ENCODE assay signal across 1 cellular context in the genomic region with DNA sequence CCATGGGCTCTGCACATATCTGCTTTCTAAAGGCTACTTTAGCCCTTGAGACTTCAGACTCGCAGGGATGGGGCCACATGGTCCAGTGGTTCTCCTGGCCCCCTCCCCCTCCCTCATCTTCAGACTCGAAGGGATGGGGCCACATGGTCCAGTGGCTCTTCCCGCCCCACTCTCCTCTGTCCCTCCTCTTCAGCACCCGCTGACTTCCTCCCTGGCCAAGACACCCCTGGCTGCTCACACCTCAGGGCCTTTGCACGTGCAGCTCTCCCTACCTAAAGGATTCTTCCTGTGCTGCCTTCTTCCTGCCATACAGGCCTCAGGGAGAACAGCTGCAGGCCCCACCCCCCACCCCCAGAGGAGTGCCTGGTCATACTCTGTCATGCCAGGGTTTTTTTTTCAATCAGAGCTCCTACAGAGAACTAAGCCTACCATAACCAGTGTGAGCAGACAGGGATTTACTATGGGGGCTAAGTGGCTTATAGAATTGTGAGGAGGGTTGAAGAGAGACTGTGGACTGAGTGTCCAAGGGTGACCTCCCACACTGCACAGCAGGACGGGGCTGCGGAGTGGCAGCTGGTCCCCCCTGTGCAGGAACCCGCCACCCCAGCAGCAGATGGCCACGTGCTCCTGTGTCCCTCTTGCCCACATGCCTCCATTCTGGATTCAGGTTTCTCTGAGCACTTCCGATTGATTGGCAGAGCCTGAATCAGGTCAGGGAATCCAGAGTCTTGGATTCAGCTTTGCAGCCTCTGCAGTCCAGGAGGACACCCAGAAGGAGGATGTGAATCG.
TF ChIP-seq lines count a peak whose summit lies in the region.

No MANE protein-coding gene starts in this region.

TF ChIP-seq in SK-N-SH treated with all-trans-retinoic acid at 6 μM for 48 hours, 23 proteins besides CTCF, POLR2A, EP300 and RAD21 (continued from another document):
- TF ChIP-seq, protein P1, sequence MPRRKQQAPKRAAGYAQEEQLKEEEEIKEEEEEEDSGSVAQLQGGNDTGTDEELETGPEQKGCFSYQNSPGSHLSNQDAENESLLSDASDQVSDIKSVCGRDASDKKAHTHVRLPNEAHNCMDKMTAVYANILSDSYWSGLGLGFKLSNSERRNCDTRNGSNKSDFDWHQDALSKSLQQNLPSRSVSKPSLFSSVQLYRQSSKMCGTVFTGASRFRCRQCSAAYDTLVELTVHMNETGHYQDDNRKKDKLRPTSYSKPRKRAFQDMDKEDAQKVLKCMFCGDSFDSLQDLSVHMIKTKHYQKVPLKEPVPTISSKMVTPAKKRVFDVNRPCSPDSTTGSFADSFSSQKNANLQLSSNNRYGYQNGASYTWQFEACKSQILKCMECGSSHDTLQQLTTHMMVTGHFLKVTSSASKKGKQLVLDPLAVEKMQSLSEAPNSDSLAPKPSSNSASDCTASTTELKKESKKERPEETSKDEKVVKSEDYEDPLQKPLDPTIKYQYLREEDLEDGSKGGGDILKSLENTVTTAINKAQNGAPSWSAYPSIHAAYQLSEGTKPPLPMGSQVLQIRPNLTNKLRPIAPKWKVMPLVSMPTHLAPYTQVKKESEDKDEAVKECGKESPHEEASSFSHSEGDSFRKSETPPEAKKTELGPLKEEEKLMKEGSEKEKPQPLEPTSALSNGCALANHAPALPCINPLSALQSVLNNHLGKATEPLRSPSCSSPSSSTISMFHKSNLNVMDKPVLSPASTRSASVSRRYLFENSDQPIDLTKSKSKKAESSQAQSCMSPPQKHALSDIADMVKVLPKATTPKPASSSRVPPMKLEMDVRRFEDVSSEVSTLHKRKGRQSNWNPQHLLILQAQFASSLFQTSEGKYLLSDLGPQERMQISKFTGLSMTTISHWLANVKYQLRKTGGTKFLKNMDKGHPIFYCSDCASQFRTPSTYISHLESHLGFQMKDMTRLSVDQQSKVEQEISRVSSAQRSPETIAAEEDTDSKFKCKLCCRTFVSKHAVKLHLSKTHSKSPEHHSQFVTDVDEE (CRISPR knock-in tag; IDR thresholded peaks at IDR 0.05), result no peak
- TF ChIP-seq SNAI2 (CRISPR knock-in tag; IDR thresholded peaks at IDR 0.05), result no peak
- no peak for TF ChIP-seq BACH2 (CRISPR knock-in tag; IDR thresholded peaks at IDR 0.05; ENCODE audit: borderline replicate concordance)
- no peak for TF ChIP-seq ZNF8 (CRISPR knock-in tag; IDR thresholded peaks at IDR 0.05)
- TF ChIP-seq GLIS3 (CRISPR knock-in tag; IDR thresholded peaks at IDR 0.05), result no peak
- no peak for TF ChIP-seq ZFP3 (CRISPR knock-in tag; IDR thresholded peaks at IDR 0.05)
- TF ChIP-seq TOX (CRISPR knock-in tag; IDR thresholded peaks at IDR 0.05; ENCODE audit: borderline replicate concordance), result no peak
- no peak for TF ChIP-seq TCF4 (CRISPR knock-in tag; IDR thresholded peaks at IDR 0.05; ENCODE audit: borderline replicate concordance)
- TF ChIP-seq PPARA (CRISPR knock-in tag; IDR thresholded peaks at IDR 0.05; ENCODE audit: borderline replicate concordance), result no peak
